Comparison of ENCODE assay signal across 1 cellular context in genomic region chr22:50371101-50371648, GRCh38.
A peak's percentile ranks its signal among the peaks of the same experiment; 100 is the strongest.
TF ChIP-seq lines count a peak whose summit lies in the region.

No MANE protein-coding gene starts in this region.

TF ChIP-seq in HEK293, 187 proteins besides CTCF, POLR2A, EP300 and RAD21 (continued from another document):
- TF ChIP-seq PRDM4 (tag by site-specific recombination; IDR thresholded peaks at IDR 0.05) = no peak
- TF ChIP-seq ZNF18 (tag by site-specific recombination; IDR thresholded peaks at IDR 0.05) = peak; percentile 85
